In genomic region chr1:31749785-31750345, GRCh38 we compare ENCODE assay signal across 23 cellular contexts. TPM values are rescaled to one million over a fixed set of nuclear protein-coding genes. Genes with fewer than 3 reads are reported as not detected.
"Had no signal": no experiment of that assay in that cellular context is flagged by ENCODE, and none has a peak within 500 bp of the region (broad histone marks: within the 10 kb centered on the region; RNA-seq: fewer than 3 reads in every experiment).

No MANE protein-coding gene starts in this region.

- H3K27ac ChIP-seq: body of pancreas, gastroesophageal sphincter, sigmoid colon, upper lobe of left lung had no signal

- H3K36me3 ChIP-seq: gastroesophageal sphincter, sigmoid colon, upper lobe of left lung had no signal

- H3K36me3 Mint-ChIP-seq: mesothelial cell of epicardium; naive thymus-derived CD8-positive, alpha-beta T cell had no signal

- H3K4me3 Mint-ChIP-seq: activated naive CD4-positive, alpha-beta T cell treated with anti-CD3 and anti-CD28 coated beads for 36 hours; activated T-cell treated with anti-CD3 and anti-CD28 coated beads, Interleukin-2, amount 50 U/mL, for 4 hours; mesothelial cell of epicardium had no signal

- H3K4me3 ChIP-seq: body of pancreas, dorsolateral prefrontal cortex, gastroesophageal sphincter, sigmoid colon, smooth muscle cell, upper lobe of left lung had no signal

- H3K9me3 ChIP-seq: body of pancreas, gastroesophageal sphincter, sigmoid colon, upper lobe of left lung had no signal

- ATAC-seq: activated T-cell treated with anti-CD3 and anti-CD28 coated beads, Interleukin-2, amount 50 U/mL, for 4 hours; body of pancreas; gastroesophageal sphincter; naive thymus-derived CD8-positive, alpha-beta T cell had no signal

- H3K27me3 ChIP-seq: body of pancreas, dorsolateral prefrontal cortex, sigmoid colon had no signal

- H3K9me3 Mint-ChIP-seq: activated naive CD4-positive, alpha-beta T cell treated with anti-CD3 and anti-CD28 coated beads for 36 hours; activated T-cell treated with anti-CD3 and anti-CD28 coated beads, Interleukin-2, amount 50 U/mL, for 4 hours; mesothelial cell of epicardium; naive thymus-derived CD8-positive, alpha-beta T cell had no signal

- H3K27ac Mint-ChIP-seq: activated naive CD4-positive, alpha-beta T cell treated with anti-CD3 and anti-CD28 coated beads for 36 hours; mesothelial cell of epicardium had no signal

- DNase-seq: activated CD4-positive, alpha-beta T cell treated with anti-CD3 and anti-CD28 coated beads for 1 hour; activated CD4-positive, alpha-beta T cell treated with anti-CD3 and anti-CD28 coated beads, Interleukin-2, amount 50 U/mL, for 1 hour; activated CD8-positive, alpha-beta memory T cell treated with anti-CD3 and anti-CD28 coated beads, Interleukin-2, amount 50 U/mL, for 48 hours; activated naive CD4-positive, alpha-beta T cell treated with anti-CD3 and anti-CD28 coated beads for 36 hours; activated T-cell treated with anti-CD3 and anti-CD28 coated beads, Interleukin-2, amount 50 U/mL, for 4 hours; body of pancreas; central memory CD4-positive, alpha-beta T cell; dorsolateral prefrontal cortex; head of caudate nucleus; hypothalamus; left ventricle myocardium superior; mammary epithelial cell; naive thymus-derived CD8-positive, alpha-beta T cell; occipital lobe; sigmoid colon; stimulated activated CD4-positive, alpha-beta T cell treated with anti-CD3 and anti-CD28 coated beads, Interleukin-15, amount 100 ng/mL, for 24 hours; stimulated activated naive CD4-positive, alpha-beta T cell treated with Interleukin-2 at 50 U/mL for 16 hours; T-helper 9 cell; upper lobe of left lung had no signal

RNA-seq across cellular contexts. Expression of gene COL16A1, which starts 46.0 kb away (rescaled TPM):
- total RNA-seq: activated CD8-positive, alpha-beta memory T cell treated with anti-CD3 and anti-CD28 coated beads for 36 hours; naive thymus-derived CD8-positive, alpha-beta T cell had no signal
